ENCODE assay signal across 27 cellular contexts in the genomic region with DNA sequence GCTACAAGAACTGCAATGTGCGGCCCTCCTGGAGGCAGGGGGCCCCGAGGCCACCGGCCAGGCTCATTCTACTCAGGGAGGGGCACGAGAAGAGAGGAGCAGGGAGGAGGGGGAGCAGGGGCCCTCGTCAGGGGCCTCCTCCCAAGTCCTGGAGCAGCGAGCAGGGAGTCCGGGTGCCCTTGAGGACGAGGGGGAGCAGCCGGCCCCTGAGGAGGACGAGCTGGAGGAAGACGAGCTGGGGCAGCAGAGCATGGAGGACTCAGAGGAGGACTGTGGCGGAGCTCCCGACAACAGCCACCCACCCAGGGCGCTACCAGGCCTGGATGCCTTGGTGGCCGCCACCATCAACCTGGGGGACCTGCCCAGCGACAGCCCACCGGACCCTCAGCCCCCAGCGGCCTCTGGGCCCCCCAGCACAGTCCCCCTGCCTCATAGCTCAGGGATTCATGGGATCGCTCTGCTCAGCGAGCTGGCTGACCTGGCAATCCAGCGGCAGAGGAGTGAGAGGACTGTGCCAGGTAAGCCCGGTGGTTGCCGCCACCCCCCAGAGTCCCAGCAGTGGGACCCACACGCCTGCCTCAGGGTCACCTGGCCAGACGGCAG.
"Had no signal": no experiment of that assay in that cellular context is flagged by ENCODE, and none has a peak within 500 bp of the region (broad histone marks: within the 10 kb centered on the region; RNA-seq: fewer than 3 reads in every experiment).

No MANE protein-coding gene starts in this region.

- H3K27me3 Mint-ChIP-seq: naive B cell; progenitor cell of endocrine pancreas; stimulated activated naive CD8-positive, alpha-beta T cell treated with anti-CD3 and anti-CD28 coated beads, Interleukin-15, Interleukin-2, amounts not matched to agents 100 ng/mL and 50 ng/mL, for 24 hours had no signal

- H3K27ac Mint-ChIP-seq: mesothelial cell of epicardium; natural killer cell; nephron progenitor cell; neural progenitor cell; progenitor cell of endocrine pancreas; stimulated activated effector memory CD8-positive, alpha-beta T cell treated with anti-CD3 and anti-CD28 coated beads, Interleukin-12 subunit alpha, Interleukin-12 subunit beta, amount 100 ng/mL, for 72 hours; stimulated activated naive CD8-positive, alpha-beta T cell treated with anti-CD3 and anti-CD28 coated beads, Interleukin-15, Interleukin-2, amounts not matched to agents 100 ng/mL and 50 ng/mL, for 24 hours had no signal

- H3K36me3 ChIP-seq: neural progenitor cell, ovary, right atrium auricular region, upper lobe of right lung had no signal

- H3K4me3 ChIP-seq: left ventricle myocardium inferior, lung, neural progenitor cell, ovary, right atrium auricular region, skin epidermis, suprapubic skin, thoracic aorta, tibial artery, upper lobe of right lung had no signal

- H3K27ac ChIP-seq: left ventricle myocardium inferior, neural progenitor cell, ovary, right atrium auricular region, skin epidermis, suprapubic skin, thoracic aorta, tibial artery, upper lobe of right lung had no signal

- H3K4me1 Mint-ChIP-seq: mesothelial cell of epicardium; natural killer cell; nephron progenitor cell; neural progenitor cell; stimulated activated effector memory CD8-positive, alpha-beta T cell treated with anti-CD3 and anti-CD28 coated beads, Interleukin-12 subunit alpha, Interleukin-12 subunit beta, amount 100 ng/mL, for 72 hours had no signal

- H3K4me2 ChIP-seq: neural progenitor cell had no signal

- FAIRE-seq: keratinocyte, urothelium cell line had no signal

- H3K27me3 ChIP-seq: neural progenitor cell, ovary, right atrium auricular region, suprapubic skin, tibial artery, upper lobe of right lung had no signal

- ATAC-seq: left colon; natural killer cell; sciatic nerve; stimulated activated effector memory CD8-positive, alpha-beta T cell treated with anti-CD3 and anti-CD28 coated beads, Interleukin-12 subunit alpha, Interleukin-12 subunit beta, amount 100 ng/mL, for 72 hours; upper lobe of right lung had no signal

- H3K9me3 Mint-ChIP-seq: mesothelial cell of epicardium; naive B cell; natural killer cell; nephron progenitor cell; neural progenitor cell; stimulated activated effector memory CD8-positive, alpha-beta T cell treated with anti-CD3 and anti-CD28 coated beads, Interleukin-12 subunit alpha, Interleukin-12 subunit beta, amount 100 ng/mL, for 72 hours; stimulated activated naive CD8-positive, alpha-beta T cell treated with anti-CD3 and anti-CD28 coated beads, Interleukin-15, Interleukin-2, amounts not matched to agents 100 ng/mL and 50 ng/mL, for 24 hours had no signal

- H3K4me1 ChIP-seq: left ventricle myocardium inferior, neural progenitor cell, right atrium auricular region, suprapubic skin, tibial artery, upper lobe of right lung had no signal

- H2AFZ ChIP-seq: neural progenitor cell had no signal

- H3K9ac ChIP-seq: neural progenitor cell had no signal

- H3K4me3 Mint-ChIP-seq: mesothelial cell of epicardium; naive B cell; natural killer cell; nephron progenitor cell; neural progenitor cell; stimulated activated effector memory CD8-positive, alpha-beta T cell treated with anti-CD3 and anti-CD28 coated beads, Interleukin-12 subunit alpha, Interleukin-12 subunit beta, amount 100 ng/mL, for 72 hours; stimulated activated naive CD8-positive, alpha-beta T cell treated with anti-CD3 and anti-CD28 coated beads, Interleukin-15, Interleukin-2, amounts not matched to agents 100 ng/mL and 50 ng/mL, for 24 hours had no signal

- DNase-seq: hippocampal formation; left colon; left ventricle myocardium inferior; mesendoderm; naive B cell; natural killer cell; nephron progenitor cell; ovary; stimulated activated CD4-positive, alpha-beta T cell treated with anti-CD3 and anti-CD28 coated beads, Interleukin-12 subunit alpha, Interleukin-12 subunit beta, amount 100 ng/mL, for 4 hours; stimulated activated CD4-positive, alpha-beta T cell treated with anti-CD3 and anti-CD28 coated beads, Interleukin-4, amount 100 ng/mL, for 24 hours; stimulated activated naive CD4-positive, alpha-beta T cell; tibial artery; trophoblast cell; upper lobe of right lung had no signal

- H3K9me3 ChIP-seq: left ventricle myocardium inferior, ovary, right atrium auricular region, suprapubic skin, thoracic aorta, tibial artery, upper lobe of right lung had no signal

- H3K36me3 Mint-ChIP-seq: mesothelial cell of epicardium; naive B cell; natural killer cell; stimulated activated effector memory CD8-positive, alpha-beta T cell treated with anti-CD3 and anti-CD28 coated beads, Interleukin-12 subunit alpha, Interleukin-12 subunit beta, amount 100 ng/mL, for 72 hours had no signal
